In genomic region chr10:72335394-72336258, GRCh38 we compare ENCODE assay signal across 8 cellular contexts. TPM values are rescaled to one million over a fixed set of nuclear protein-coding genes. Genes with fewer than 3 reads are reported as not detected.
DNase-seq lines count a peak whose midpoint lies in the region; ATAC-seq and TF ChIP-seq lines count a peak whose summit lies in the region.

No MANE protein-coding gene starts in this region.

- no peak overlapping the region for H3K4me2 ChIP-seq in mesendoderm (ENCODE audit: low read length)

- no peaks in the 10 kb centered on the region for H3K9me3 ChIP-seq in right lobe of liver
- H3K9me3 ChIP-seq in transverse colon: no peaks in the 10 kb centered on the region

- H4K8ac ChIP-seq in mesendoderm (ENCODE audit: low read depth, low read length): no peak overlapping the region

- no peak overlapping the region for H3K9ac ChIP-seq in mesendoderm (ENCODE audit: low read length)

- H3K79me2 ChIP-seq in mesendoderm (ENCODE audit: control insufficient read depth, insufficient read depth, low read length): no peaks in the 10 kb centered on the region

- intact Hi-C loops in right lobe of liver (cut with DNase I) (loop anchor here in 1 of 2 donors (10.0 kb wide), 1 partner anchor 211 kb away; no protein-coding TSS in a partner anchor), transverse colon (cut with DNase I; ENCODE audit: low total_unique reads) (loop anchor here (5.0 kb wide), 2 partner anchors 63 to 118 kb away; partner anchors contain the start of genes ANAPC16, ASCC1 and DDIT4)

- no peak for TF ChIP-seq CTCF in GM13976 (IDR thresholded peaks at IDR 0.05; ENCODE audit: borderline replicate concordance, control extremely low read depth, extremely low read depth, insufficient read depth, missing control alignments)
- TF ChIP-seq CTCF in astrocyte of the cerebellum (IDR thresholded peaks at IDR 0.05; ENCODE audit: low read depth, low read length, missing control alignments): peak; percentile 9
- TF ChIP-seq CTCF in right lobe of liver (IDR thresholded peaks at IDR 0.05): peak in 1 of 4 donors; percentile 8
- TF ChIP-seq CTCF in transverse colon (IDR thresholded peaks at IDR 0.05): no peak

- H3K4me3 ChIP-seq in astrocyte of the cerebellum (ENCODE audit: low read depth, low read length) (no peak overlapping the region), right lobe of liver (no peak overlapping the region), transverse colon (no peak overlapping the region), mesendoderm (ENCODE audit: low read length) (no peak overlapping the region)

- TF ChIP-seq EP300 in transverse colon (IDR thresholded peaks at IDR 0.05; ENCODE audit: low read depth): no peak

- no peak overlapping the region for H2BK15ac ChIP-seq in mesendoderm (replicated peaks; ENCODE audit: low read depth)

- H3K23ac ChIP-seq in mesendoderm (ENCODE audit: low read length): no peak overlapping the region

- no peak overlapping the region for H2BK120ac ChIP-seq in mesendoderm (ENCODE audit: low read depth, low read length)

- no peak overlapping the region for H2AK5ac ChIP-seq in mesendoderm (ENCODE audit: low read length)

- H3K4me1 ChIP-seq in right lobe of liver: peaks cover 0 to 62% (median 39%) of the 10 kb centered on the region in 4 donors
- H3K4me1 ChIP-seq in transverse colon: peaks cover 37 to 66% (median 47%) of the 10 kb centered on the region in 4 donors
- H3K4me1 ChIP-seq in mesendoderm (ENCODE audit: control insufficient read depth, low read depth, low read length): peaks cover 9% of the 10 kb centered on the region

- peak; percentile 22 to 46 (median 27) for ATAC-seq in right lobe of liver

- H4K5ac ChIP-seq in mesendoderm (ENCODE audit: low read length): no peak overlapping the region

- H3K18ac ChIP-seq in mesendoderm (ENCODE audit: low read length): no peak overlapping the region

- no peak overlapping the region for H3K4ac ChIP-seq in mesendoderm (ENCODE audit: low read depth, low read length)

- TF ChIP-seq POLR2A in right lobe of liver (IDR thresholded peaks at IDR 0.05): no peak
- peak; percentile 2 for TF ChIP-seq POLR2A in transverse colon (IDR thresholded peaks at IDR 0.05)

- no peak overlapping the region for H3K56ac ChIP-seq in mesendoderm (ENCODE audit: low read length)

- in situ Hi-C loops in GM13976 (cut with MboI; ENCODE audit: low sequenced_read_pairs, unreplicated experiment): loop anchor here (10.0 kb wide), 4 partner anchors 61 to 281 kb away; partner anchors contain the start of gene DDIT4
- in situ Hi-C loops in astrocyte of the cerebellum (cut with HindIII; ENCODE audit: low sequenced_read_pairs): no loop called here
- in situ Hi-C loops in transverse colon (cut with MboI; ENCODE audit: low pct_ligation_motif_present in 1 of 4, low pct_unique_long_range_greater_than_20kb in 1 of 4, low sequenced_read_pairs in 3 of 4): loop anchor here (10.0 to 25.0 kb wide), 7 partner anchors 91 to 448 kb away; partner anchors contain the start of genes ANAPC16 (in 1 of the 4) and ASCC1 (in 1 of the 4)

- WGBS in right lobe of liver (ENCODE audit: insufficient coverage, low coverage, low lambda C conversion rate, missing lambda C conversion rate): 50% methylated on average over 2 of the region's 20 CpGs
- WGBS in transverse colon (ENCODE audit: low coverage in 1 of 2), 2 donors: 74% methylated on average over 19 of the region's 20 CpGs; no CpG with 5 or more reads in 1 of the 2 donors
- WGBS in mesendoderm (ENCODE audit: extremely low coverage, insufficient coverage, low lambda C conversion rate): no CpG with 5 or more reads among the region's 20 CpGs

- H3K36me3 ChIP-seq in right lobe of liver: peaks cover 0 to 20% (median 7%) of the 10 kb centered on the region in 4 donors
- H3K36me3 ChIP-seq in transverse colon: peaks cover 0 to 20% (median 8%) of the 10 kb centered on the region in 4 donors
- peaks cover 7% of the 10 kb centered on the region for H3K36me3 ChIP-seq in mesendoderm (ENCODE audit: control insufficient read depth, insufficient read depth, low read length)

- H2BK5ac ChIP-seq in mesendoderm (ENCODE audit: low read length): no peak overlapping the region

- no peaks in the 10 kb centered on the region for H3K79me1 ChIP-seq in mesendoderm (ENCODE audit: low read length)

- H3K27ac ChIP-seq in right lobe of liver (peak overlapping the region; percentile 90 to 97 (median 94)), transverse colon (peak overlapping the region; percentile 80 to 86 (median 82)), mesendoderm (ENCODE audit: low read depth, low read length) (no peak overlapping the region)

- DNase-seq in GM13976 (ENCODE audit: low spot score): peak; percentile 74
- peak; percentile 82 for DNase-seq in H4 (ENCODE audit: low spot score)
- DNase-seq in MV-4-11 (lab: John Stamatoyannopoulos, UW): peak; percentile 91
- DNase-seq in astrocyte of the cerebellum (ENCODE audit: low read depth): no peak
- peak in 2 of 3 donors; percentile 75 to 82 for DNase-seq in right lobe of liver
- peak; percentile 70 for DNase-seq in transverse colon
- no peak for DNase-seq in mesendoderm
- DNase-seq in NCI-H1694 (lab: John Stamatoyannopoulos, UW): no peak

- no peaks in the 10 kb centered on the region for H3K27me3 ChIP-seq in right lobe of liver
- H3K27me3 ChIP-seq in transverse colon: no peaks in the 10 kb centered on the region
- no peaks in the 10 kb centered on the region for H3K27me3 ChIP-seq in mesendoderm (ENCODE audit: insufficient read depth, low read length, poor library complexity)

RNA-seq across cellular contexts. Expression of gene DNAJB12, which starts 19.1 kb away (rescaled TPM):
- 18.1 and 22.1 TPM in 2 replicates for total RNA-seq in H4 (2014; rRNA removed; shearing (Covaris generic))
- total RNA-seq in right lobe of liver (10 to 100 TPM; 16.6 to 22.1 (median 19.2) TPM), transverse colon (10 to 100 TPM; 33.7 to 69.2 (median 38.0) TPM)
- 15.4 TPM for polyA plus RNA-seq in mesendoderm (2013, experiment 1 of 2)
- 15.1 TPM for polyA plus RNA-seq in mesendoderm (2013, experiment 2 of 2)

Comparison
In these comparisons a context has a peak if more than half of its experiments do, and no peak if none do; other contexts are left out.
1. DNase-seq: peak in GM13976 (single experiment), H4 (single experiment), MV-4-11 (single experiment), right lobe of liver (2 of 3) and transverse colon (single experiment); none in astrocyte of the cerebellum (single experiment), mesendoderm (single experiment) and NCI-H1694 (single experiment).